19 cellular contexts compared by ENCODE assay signal in genomic region chr7:69652947-69653701, GRCh38. TPM values are rescaled to one million over a fixed set of nuclear protein-coding genes. Genes with fewer than 3 reads are reported as not detected.
DNase-seq lines count a peak whose midpoint lies in the region; ATAC-seq and TF ChIP-seq lines count a peak whose summit lies in the region.
"Had no signal": no experiment of that assay in that cellular context is flagged by ENCODE, and none has a peak within 500 bp of the region (broad histone marks: within the 10 kb centered on the region; RNA-seq: fewer than 3 reads in every experiment).

No MANE protein-coding gene starts in this region.

- H3K27me3 ChIP-seq in BLaER1 treated with 17β-estradiol and CSF1 and Interleukin-3, amounts not matched to agents 10 nM and 100 nM: no peaks in the 10 kb centered on the region
- H3K27me3 ChIP-seq in esophagus muscularis mucosa (no peaks in the 10 kb centered on the region), colonic mucosa (no peaks in the 10 kb centered on the region)

- WGBS in esophagus muscularis mucosa: 96% methylated on average over 3 of the region's 3 CpGs

- DNase-seq in GM12865 (ENCODE audit: low read depth): peak; percentile 16
- peak; percentile 81 for DNase-seq in NCI-H187 treated with DMSO at 0.1 percent for 48 hours (lab: John Stamatoyannopoulos, UW)
- peak; percentile 64 for DNase-seq in esophagus muscularis mucosa (ENCODE audit: extremely low spot score)
- DNase-seq in NCI-H146 (lab: John Stamatoyannopoulos, UW): no peak
- no peak for DNase-seq in colonic mucosa
- DNase-seq: activated CD4-positive, alpha-beta T cell treated with anti-CD3 and anti-CD28 coated beads, Interleukin-2, amount 50 U/mL, for 48 hours; activated effector memory CD4-positive, alpha-beta T cell treated with Interleukin-2 at 50 U/mL for 16 hours; CD4-positive, CD25-positive, alpha-beta regulatory T cell; H9; mucosa of descending colon; RPMI8226; stimulated activated naive B cell treated with anti-CD40 and anti-IgM and Interleukin-4, amounts not matched to agents 10 μg/mL and 1 μg/mL and 100 μg/mL, for 72 hours; T-helper 9 cell had no signal

- H3K4me1 ChIP-seq in BLaER1 treated with 17β-estradiol and CSF1 and Interleukin-3, amounts not matched to agents 10 nM and 100 nM: peaks cover 35 to 70% (median 58%) of the 10 kb centered on the region in 10 experiments
- peaks cover 23 to 86% (median 66%) of the 10 kb centered on the region in 4 donors for H3K4me1 ChIP-seq in esophagus muscularis mucosa
- no peaks in the 10 kb centered on the region for H3K4me1 ChIP-seq in colonic mucosa

- no peak overlapping the region for H3K4me3 ChIP-seq in BLaER1 treated with 17β-estradiol and CSF1 and Interleukin-3, amounts not matched to agents 10 nM and 100 nM
- H3K4me3 ChIP-seq in GM12865 (ENCODE audit: low read depth, low read length) (no peak overlapping the region), esophagus muscularis mucosa (no peak overlapping the region), colonic mucosa (no peak overlapping the region)
- H3K4me3 ChIP-seq: mucosa of descending colon, SK-N-MC had no signal

- peak overlapping the region; percentile 11 to 65 (median 53); a peak in 8 of 22 replicates for H3K4me2 ChIP-seq in BLaER1 treated with 17β-estradiol and CSF1 and Interleukin-3, amounts not matched to agents 10 nM and 100 nM

- H3K9me3 ChIP-seq in BLaER1 treated with 17β-estradiol and CSF1 and Interleukin-3, amounts not matched to agents 10 nM and 100 nM (replicated peaks in 1 of 11): no peaks in the 10 kb centered on the region
- H3K9me3 ChIP-seq in esophagus muscularis mucosa (no peaks in the 10 kb centered on the region), colonic mucosa (no peaks in the 10 kb centered on the region)
- H3K9me3 ChIP-seq: mucosa of descending colon had no signal

- H3K27ac ChIP-seq in BLaER1 treated with 17β-estradiol and CSF1 and Interleukin-3, amounts not matched to agents 10 nM and 100 nM: peak overlapping the region in 3 of 11 experiments; percentile 8 to 71 (median 64); a peak in 1 of 22 replicates
- no peak overlapping the region for H3K27ac ChIP-seq in esophagus muscularis mucosa (replicated peaks in 1 of 4)
- no peak overlapping the region for H3K27ac ChIP-seq in colonic mucosa
- H3K27ac ChIP-seq: SK-N-MC had no signal

- TF ChIP-seq POLR2A in esophagus muscularis mucosa (IDR thresholded peaks at IDR 0.05; ENCODE audit: low read depth): no peak

- intact Hi-C loops in esophagus muscularis mucosa (cut with DNase I): no loop called here
- intact Hi-C loops in colonic mucosa (cut with DNase I): no loop called here

- TF ChIP-seq EP300 in esophagus muscularis mucosa (IDR thresholded peaks at IDR 0.05): no peak

- peaks cover 0 to 98% (median 86%) of the 10 kb centered on the region in 11 experiments; a peak in 11 of 22 replicates for H4K20me1 ChIP-seq in BLaER1 treated with 17β-estradiol and CSF1 and Interleukin-3, amounts not matched to agents 10 nM and 100 nM

- H3K36me3 ChIP-seq in BLaER1 treated with 17β-estradiol and CSF1 and Interleukin-3, amounts not matched to agents 10 nM and 100 nM: 0 out of 22 replicates have a peak, but pooled peaks cover 0 to 5% (median 0%) of the 10 kb centered on the region in 11 experiments
- H3K36me3 ChIP-seq in esophagus muscularis mucosa (no peaks in the 10 kb centered on the region), colonic mucosa (no peaks in the 10 kb centered on the region)

- H3K9ac ChIP-seq in BLaER1 treated with 17β-estradiol and CSF1 and Interleukin-3, amounts not matched to agents 10 nM and 100 nM: no peak overlapping the region
- no peak overlapping the region for H3K9ac ChIP-seq in colonic mucosa (ENCODE audit: low read depth in 2 of 2, low read length in 2 of 2)

- ATAC-seq in HG03521 (IDR thresholded peaks at IDR 0.05; ENCODE audit: unreplicated experiment): no peak
- ATAC-seq in HG03095 (IDR thresholded peaks at IDR 0.05; ENCODE audit: unreplicated experiment): no peak
- ATAC-seq: HepG2; mucosa of descending colon; stimulated activated naive B cell treated with anti-CD40 and anti-IgM and Interleukin-4, amounts not matched to agents 10 μg/mL and 1 μg/mL and 100 μg/mL, for 72 hours; WTC11 had no signal

- TF ChIP-seq CTCF in GM12865 (IDR thresholded peaks at IDR 0.05; ENCODE audit: insufficient read depth, low read depth, low read length, missing control alignments): no peak
- no peak for TF ChIP-seq CTCF in esophagus muscularis mucosa (IDR thresholded peaks at IDR 0.05)
- no peak for TF ChIP-seq CTCF in colonic mucosa (IDR thresholded peaks at IDR 0.05)

RNA-seq across cellular contexts. Expression of gene AUTS2, which starts 54.8 kb away (rescaled TPM):
- total RNA-seq in esophagus muscularis mucosa: 10 to 100 TPM; 18.5 to 44.9 (median 34.2) TPM
- 10 to 100 TPM; 39.8 to 42.3 TPM for total RNA-seq in colonic mucosa

Comparison
In these comparisons a context has a peak if more than half of its experiments do, and no peak if none do; other contexts are left out.
1. DNase-seq: peak in GM12865 (single experiment), NCI-H187 treated with DMSO at 0.1 percent for 48 hours (single experiment) and esophagus muscularis mucosa (single experiment); none in NCI-H146 (single experiment) and colonic mucosa (single experiment).